8 cellular contexts compared by ENCODE assay signal in genomic region chr11:569273-569885, GRCh38. TPM values are rescaled to one million over a fixed set of nuclear protein-coding genes. Genes with fewer than 3 reads are reported as not detected.
DNase-seq lines count a peak whose midpoint lies in the region; ATAC-seq lines count a peak whose summit lies in the region.

No MANE protein-coding gene starts in this region.

- no peaks in the 10 kb centered on the region for H3K9me3 ChIP-seq in T-helper 17 cell (ENCODE audit: control insufficient read depth, low read length, poor library complexity, severe bottlenecking)

- no peaks in the 10 kb centered on the region for H3K36me3 ChIP-seq in rectal smooth muscle tissue (ENCODE audit: control insufficient read depth, insufficient read depth, low read length)

- H3K4me3 ChIP-seq in GM08714 (ENCODE audit: low read length) = peak overlapping the region; percentile 80; the same call in 1 of the 2 replicates
- peak overlapping the region; percentile 70 for H3K4me3 ChIP-seq in rectal smooth muscle tissue (ENCODE audit: low read length)

- peak overlapping the region; percentile 72 for H3K4me3 Mint-ChIP-seq in T-helper 17 cell

- H3K36me3 Mint-ChIP-seq in T-helper 17 cell (ENCODE audit: low read depth) = no peaks in the 10 kb centered on the region

- peak overlapping the region; percentile 90 for H3K9ac ChIP-seq in rectal smooth muscle tissue (ENCODE audit: low read length)

- intact Hi-C loops in Right ventricle myocardium superior (cut with DNase I) = no loop called here

- no peak overlapping the region for H3K27ac ChIP-seq in rectal smooth muscle tissue (ENCODE audit: low read depth, low read length)

- peaks cover 4% of the 10 kb centered on the region for H3K4me1 Mint-ChIP-seq in T-helper 17 cell

- no peak overlapping the region for H3K27ac Mint-ChIP-seq in T-helper 17 cell

- no peak for DNase-seq in T-helper 17 cell
- DNase-seq in Right ventricle myocardium superior = peak; percentile 86
- no peak for DNase-seq in NCI-H1105 (lab: John Stamatoyannopoulos, UW)
- DNase-seq in NCI-H1694 (lab: John Stamatoyannopoulos, UW) = no peak
- DNase-seq in NCI-H524 (lab: John Stamatoyannopoulos, UW) = no peak

- H3K4me1 ChIP-seq in rectal smooth muscle tissue (ENCODE audit: control insufficient read depth, insufficient read depth, low read length) = peaks cover 2% of the 10 kb centered on the region

- ATAC-seq in T-helper 17 cell (no peak), Right ventricle myocardium superior (ENCODE audit: poor library complexity) (peak; percentile 56), HG03095 (IDR thresholded peaks at IDR 0.05; ENCODE audit: unreplicated experiment) (no peak)

- H3K27me3 Mint-ChIP-seq in T-helper 17 cell = no peaks in the 10 kb centered on the region

- peaks cover 2% of the 10 kb centered on the region for H3K27me3 ChIP-seq in rectal smooth muscle tissue (ENCODE audit: control insufficient read depth, insufficient read depth, low read length)

RNA-seq across cellular contexts. Expression of gene PHRF1, which starts 6.9 kb away (rescaled TPM):
- 10 to 100 TPM; 36.7 to 44.8 TPM for total RNA-seq in T-helper 17 cell
- total RNA-seq in Right ventricle myocardium superior = 16.5 TPM

RNA-seq across cellular contexts. Expression of gene RASSF7, which starts 8.6 kb away (rescaled TPM):
- total RNA-seq in T-helper 17 cell = 10 to 100 TPM; 24.6 to 29.4 TPM
- 4.4 TPM for total RNA-seq in Right ventricle myocardium superior

RNA-seq across cellular contexts. Expression of gene LMNTD2, which starts 8.8 kb away (rescaled TPM):
- total RNA-seq in T-helper 17 cell (1 to 10 TPM; 3.8 to 6.0 TPM), Right ventricle myocardium superior (0.22 TPM)

RNA-seq across cellular contexts. Expression of gene LRRC56, which starts 32.1 kb away (rescaled TPM):
- total RNA-seq in T-helper 17 cell (1 to 10 TPM; 5.7 to 5.8 TPM), Right ventricle myocardium superior (0.13 TPM)

RNA-seq across cellular contexts. Expression of gene HRAS, which starts 34.0 kb away (rescaled TPM):
- 10 to 100 TPM; 31.4 TPM for total RNA-seq in T-helper 17 cell
- total RNA-seq in Right ventricle myocardium superior = 60.5 TPM
